ENCODE assay signal across 8 cellular contexts in the genomic region with DNA sequence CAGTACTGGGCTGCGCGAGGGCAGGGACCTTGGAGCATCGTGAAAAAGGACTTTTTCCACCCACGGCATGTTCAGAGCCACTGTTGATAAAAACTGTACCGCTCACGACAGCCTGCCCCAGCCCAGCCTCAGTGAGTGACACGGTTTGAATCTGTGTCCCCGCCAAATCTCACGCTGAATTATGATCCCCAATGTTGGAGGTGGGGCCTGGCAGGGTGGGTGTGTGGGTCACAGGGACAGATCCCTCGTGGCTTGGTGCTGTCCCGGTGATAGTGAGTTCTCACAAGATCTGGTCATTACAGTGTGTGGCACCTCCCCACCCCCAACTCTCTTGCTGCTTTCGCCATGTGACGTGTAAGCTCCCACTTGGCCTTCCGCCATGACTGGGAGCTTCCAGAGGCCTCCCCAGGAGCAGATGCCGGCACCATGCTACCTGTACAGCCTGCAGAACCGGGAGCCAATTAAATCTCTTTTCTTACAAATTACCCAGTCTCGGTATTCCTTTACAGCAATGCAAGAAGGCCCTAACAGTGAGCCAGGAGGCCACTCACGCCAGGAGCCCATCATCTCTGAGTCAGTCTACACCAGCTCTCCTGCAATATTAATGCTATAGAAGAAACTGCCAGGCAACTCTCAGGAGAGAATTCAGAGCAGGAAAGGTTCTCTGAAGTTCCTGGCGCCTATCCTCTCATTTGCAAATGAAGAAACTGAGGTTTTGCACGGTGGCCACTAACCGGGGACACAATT. TPM values are rescaled to one million over a fixed set of nuclear protein-coding genes. Genes with fewer than 3 reads are reported as not detected.
DNase-seq lines count a peak whose midpoint lies in the region; ATAC-seq and TF ChIP-seq lines count a peak whose summit lies in the region.

No MANE protein-coding gene starts in this region.

- intact Hi-C loops in activated CD4-positive, alpha-beta T cell treated with anti-CD3 and anti-CD28 coated beads, Interleukin-2, amount 10 ng/mL, durations not matched to agents 24 days and 14 days (cut with micrococcal nuclease), result loop anchor here (2.0 kb wide), 2 partner anchors 45 to 75 kb away; no protein-coding TSS in a partner anchor
- intact Hi-C loops in testis (cut with DNase I; ENCODE audit: low total_unique reads), result no loop called here

- H3K4me1 ChIP-seq in testis, result peaks cover 46% of the 10 kb centered on the region

- peak overlapping the region; percentile 91 to 95 for H3K27ac ChIP-seq in testis

- H3K9me3 ChIP-seq in testis, result no peaks in the 10 kb centered on the region

- no peak for TF ChIP-seq POLR2A in testis (IDR thresholded peaks at IDR 0.05)

- peak overlapping the region; percentile 65 for H3K4me3 Mint-ChIP-seq in activated CD4-positive, alpha-beta T cell treated with anti-CD3 and anti-CD28 coated beads, Interleukin-2, amount 10 ng/mL, durations not matched to agents 24 days and 14 days
- peak overlapping the region; percentile 80 for H3K4me3 Mint-ChIP-seq in activated naive CD8-positive, alpha-beta T cell

- TF ChIP-seq CTCF in testis (IDR thresholded peaks at IDR 0.05), result no peak

- peaks cover 27% of the 10 kb centered on the region for H3K4me1 Mint-ChIP-seq in activated CD4-positive, alpha-beta T cell treated with anti-CD3 and anti-CD28 coated beads, Interleukin-2, amount 10 ng/mL, durations not matched to agents 24 days and 14 days
- H3K4me1 Mint-ChIP-seq in activated naive CD8-positive, alpha-beta T cell (ENCODE audit: low read depth), result peaks cover 51% of the 10 kb centered on the region

- no peaks in the 10 kb centered on the region for H3K27me3 ChIP-seq in testis

- peaks cover 21% of the 10 kb centered on the region for H3K9me3 Mint-ChIP-seq in activated CD4-positive, alpha-beta T cell treated with anti-CD3 and anti-CD28 coated beads, Interleukin-2, amount 10 ng/mL, durations not matched to agents 24 days and 14 days
- peaks cover 4% of the 10 kb centered on the region for H3K9me3 Mint-ChIP-seq in activated naive CD8-positive, alpha-beta T cell (ENCODE audit: low read depth)

- H3K36me3 Mint-ChIP-seq in activated CD4-positive, alpha-beta T cell treated with anti-CD3 and anti-CD28 coated beads, Interleukin-2, amount 10 ng/mL, durations not matched to agents 24 days and 14 days (ENCODE audit: low read depth), result peaks cover 15% of the 10 kb centered on the region
- H3K36me3 Mint-ChIP-seq in activated naive CD8-positive, alpha-beta T cell, result peaks cover 7% of the 10 kb centered on the region

- ATAC-seq in HG02970 (IDR thresholded peaks at IDR 0.05; ENCODE audit: low FRiP score, unreplicated experiment), result no peak

- 58 to 59% methylated on average over 19 to 21 of the region's 21 CpGs for WGBS in testis, 2 donors

- peak overlapping the region; percentile 74 for H3K27ac Mint-ChIP-seq in activated CD4-positive, alpha-beta T cell treated with anti-CD3 and anti-CD28 coated beads, Interleukin-2, amount 10 ng/mL, durations not matched to agents 24 days and 14 days
- peak overlapping the region; percentile 46 for H3K27ac Mint-ChIP-seq in activated naive CD8-positive, alpha-beta T cell

- H3K4me3 ChIP-seq in testis, result peak overlapping the region; percentile 82 to 90

- DNase-seq in activated CD4-positive, alpha-beta T cell treated with anti-CD3 and anti-CD28 coated beads, Interleukin-2, amount 10 ng/mL, durations not matched to agents 24 days and 14 days, result no peak
- DNase-seq in activated CD4-positive, alpha-beta T cell treated with anti-CD3 and anti-CD28 coated beads, Interleukin-2, amount 50 U/mL, for 4 hours, result no peak
- peak; percentile 27 for DNase-seq in iris pigment epithelial cell (ENCODE audit: low read depth)
- DNase-seq in testis, result peak; percentile 83
- no peak for DNase-seq in NCI-H1048 (lab: John Stamatoyannopoulos, UW)
- no peak for DNase-seq in SW480 (ENCODE audit: low spot score)

- H3K36me3 ChIP-seq in testis (ENCODE audit: low read depth, missing control alignments), result no peaks in the 10 kb centered on the region

- peaks cover 6% of the 10 kb centered on the region for H3K27me3 Mint-ChIP-seq in activated CD4-positive, alpha-beta T cell treated with anti-CD3 and anti-CD28 coated beads, Interleukin-2, amount 10 ng/mL, durations not matched to agents 24 days and 14 days
- no peaks in the 10 kb centered on the region for H3K27me3 Mint-ChIP-seq in activated naive CD8-positive, alpha-beta T cell

RNA-seq across cellular contexts. Expression of a gene that starts 1.3 kb away (rescaled TPM):
- total RNA-seq in activated CD4-positive, alpha-beta T cell treated with anti-CD3 and anti-CD28 coated beads, Interleukin-2, amount 10 ng/mL, durations not matched to agents 24 days and 14 days, result 32.4 and 38.9 TPM in 2 replicates
- total RNA-seq in testis, result 100 to 1,000 TPM; 197 to 220 TPM
- polyA plus RNA-seq in testis (ENCODE audit: insufficient read depth, low read depth, low replicate concordance), result 185 TPM

Comparison
In these comparisons a context has a peak if more than half of its experiments do, and no peak if none do; other contexts are left out.
1. DNase-seq: peak in iris pigment epithelial cell (single experiment) and testis (single experiment); none in activated CD4-positive, alpha-beta T cell treated with anti-CD3 and anti-CD28 coated beads, Interleukin-2, amount 10 ng/mL, durations not matched to agents 24 days and 14 days (single experiment), activated CD4-positive, alpha-beta T cell treated with anti-CD3 and anti-CD28 coated beads, Interleukin-2, amount 50 U/mL, for 4 hours (0 of 2), NCI-H1048 (single experiment) and SW480 (single experiment).